Comparison of ENCODE assay signal across 8 cellular contexts in the genomic region with DNA sequence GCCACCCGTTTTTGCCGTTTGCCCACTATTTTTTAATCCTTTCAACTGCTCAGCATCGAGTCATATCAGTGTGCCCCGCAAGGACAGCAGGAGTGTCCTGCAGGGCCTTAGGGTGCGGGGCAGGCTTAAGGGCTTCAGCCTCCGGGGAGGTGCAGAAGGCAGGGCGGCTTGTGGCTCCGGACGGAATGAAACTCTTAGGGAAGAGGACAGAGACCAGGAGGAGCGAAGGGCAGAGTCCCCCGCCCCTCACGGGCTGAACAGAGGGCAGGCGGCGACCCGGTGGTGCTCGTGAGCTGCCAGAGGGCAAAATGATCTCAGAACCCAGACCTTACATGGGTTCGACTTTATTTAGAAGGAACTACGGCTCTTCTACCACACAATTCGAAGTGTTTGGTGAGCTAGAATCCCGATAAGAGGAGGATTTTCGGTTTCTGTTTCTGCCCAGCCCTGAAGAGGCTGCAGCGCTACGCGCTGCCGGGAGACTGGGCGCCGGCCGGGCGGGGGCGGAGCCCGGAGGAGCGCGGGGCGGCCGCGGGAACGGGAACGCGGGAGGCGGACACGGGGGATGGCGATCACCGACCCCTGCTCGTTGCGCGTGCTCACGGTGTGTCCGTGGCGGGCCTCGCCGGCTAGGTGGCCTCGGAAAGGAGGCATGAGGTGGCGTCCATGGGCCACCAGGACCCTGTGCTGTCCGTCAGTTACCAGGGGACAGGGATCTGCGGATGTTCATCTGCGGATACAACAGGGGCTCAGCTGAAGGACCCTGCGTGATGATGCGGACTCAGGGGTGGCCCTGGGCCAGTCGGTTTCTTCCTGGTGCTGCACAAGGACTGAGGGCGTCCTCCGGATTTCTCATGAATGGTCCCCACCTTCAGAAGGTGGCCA. TPM values are rescaled to one million over a fixed set of nuclear protein-coding genes. Genes with fewer than 3 reads are reported as not detected.
DNase-seq lines count a peak whose midpoint lies in the region; ATAC-seq, FAIRE-seq and TF ChIP-seq lines count a peak whose summit lies in the region.

No MANE protein-coding gene starts in this region.

- peak overlapping the region; percentile 92 for H2AFZ ChIP-seq in HepG2 (ENCODE audit: low read length)

- intact Hi-C loops in HepG2 (cut with micrococcal nuclease; ENCODE audit: unreplicated experiment), result loop anchor here (2.0 to 10.0 kb wide), 4 partner anchors 54 to 201 kb away; partner anchors contain the start of genes SP140 and SP140L

- DNase-seq in SIG-M5 treated with dmso at 0.1 percent for 504 hours (lab: John Stamatoyannopoulos, UW; ENCODE audit: unreplicated experiment) (peak; percentile 62), SIG-M5 (lab: John Stamatoyannopoulos, UW) (no peak), NCI-H2029 treated with DMSO at 0.1 percent for 48 hours (lab: John Stamatoyannopoulos, UW) (peak; percentile 31), dermis blood vessel endothelial cell (peak; percentile 67), HepG2 (ENCODE audit: low spot score) (peak; percentile 62)
- peak; percentile 73 for DNase-seq in activated CD4-positive, CD25-positive, alpha-beta regulatory T cell treated with anti-CD3 and anti-CD28 coated beads, Interleukin-2, amount 50 U/mL, for 72 hours
- peak; percentile 59 for DNase-seq in stimulated activated CD4-positive, alpha-beta T cell treated with anti-CD3 and anti-CD28 coated beads, Interleukin-4, amount 100 ng/mL, for 24 hours

- no peaks in the 10 kb centered on the region for H3K36me3 ChIP-seq in HepG2 (replicated peaks in 1 of 2; ENCODE audit: control insufficient read depth in 1 of 2, insufficient read depth in 2 of 2, low read length in 2 of 2)

- POLR2A ChIA-PET in HepG2 (lab: Yijun Ruan, JAX), result interaction anchor here (0.7 to 2.2 kb wide), 4 partner anchors 12 to 102 kb away, joined by 3 to 10 read pairs (median 4); partner anchors contain the start of gene SP140L

- in situ Hi-C loops in HepG2 (cut with HindIII; ENCODE audit: extremely low pct_ligation_motif_present, low pct_unique_long_range_greater_than_20kb), result loop anchor here (5.0 kb wide), 1 partner anchor 89 kb away; no protein-coding TSS in a partner anchor

- CTCF ChIA-PET in HepG2 (lab: Yijun Ruan, JAX; ENCODE audit: low intra/inter-chr PET ratio, low total read pairs), result no interaction called here

- under 1% methylated on average over 28 of the region's 61 CpGs for WGBS in HepG2 (ENCODE audit: low lambda C conversion rate)

- H3K79me2 ChIP-seq in HepG2 (ENCODE audit: insufficient read depth, low read length), result no peaks in the 10 kb centered on the region

- H3K9ac ChIP-seq in HepG2 (ENCODE audit: insufficient read depth, low read depth, low read length), result peak overlapping the region; percentile 85

- FAIRE-seq in HepG2 (lab: Jason Lieb, UNC), result no peak

- TF ChIP-seq POLR2A in HepG2 (IDR thresholded peaks at IDR 0.05; ENCODE audit: insufficient read depth in 1 of 2, low read depth in 2 of 2, low read length in 2 of 2), result peak; percentile 70 to 89

- TF ChIP-seq EP300 in HepG2 (IDR thresholded peaks at IDR 0.05; ENCODE audit: low read depth in 2 of 2, low read length in 2 of 2) (no peak), HepG2 (CRISPR knock-in tag; IDR thresholded peaks at IDR 0.05; ENCODE audit: borderline replicate concordance) (no peak)

- peak overlapping the region; percentile 74 to 82 (median 80) for H3K4me3 ChIP-seq in HepG2 (replicated peaks in 1 of 3; ENCODE audit: insufficient read depth in 1 of 3, low read depth in 2 of 3, low read length in 3 of 3)

- TSS peak; percentile 72 for BruUV-seq in HepG2 (replicated peaks; lab: Mats Ljungman, UMichigan)

- 0 out of 2 replicates have a peak, but pooled peaks have one; percentile 3 for TF ChIP-seq CTCF in HepG2 (CRISPR knock-in tag; IDR thresholded peaks at IDR 0.05)

- H3K27me3 ChIP-seq in HepG2 (ENCODE audit: control insufficient read depth in 1 of 2, insufficient read depth in 2 of 2, low read length in 2 of 2), result no peaks in the 10 kb centered on the region; a peak in 1 of 5 replicates

- TF ChIP-seq RAD21 in HepG2 (CRISPR knock-in tag; IDR thresholded peaks at IDR 0.05), result peak; percentile 57; the same call in 1 of the 2 replicates

- H3K27ac ChIP-seq in HepG2 (ENCODE audit: extremely low read length, insufficient read depth, low read length), result peak overlapping the region; percentile 77

- no peaks in the 10 kb centered on the region for H3K9me3 ChIP-seq in HepG2 (ENCODE audit: low read length)

- no peaks in the 10 kb centered on the region for H4K20me1 ChIP-seq in HepG2 (ENCODE audit: insufficient read depth, low read length)

- ATAC-seq in HG02642 (IDR thresholded peaks at IDR 0.05; ENCODE audit: poor library complexity, unreplicated experiment) (peak; percentile 50), HepG2 (peak; percentile 84)

- peak overlapping the region; percentile 85 for H3K4me2 ChIP-seq in HepG2 (ENCODE audit: low read depth, low read length)

- peaks cover 48% of the 10 kb centered on the region for H3K4me1 ChIP-seq in HepG2 (ENCODE audit: insufficient read depth, low read length)

TF ChIP-seq in HepG2, 621 proteins besides CTCF, POLR2A, EP300 and RAD21 (continues in another document):
- TF ChIP-seq POLR2G (IDR thresholded peaks at IDR 0.05; ENCODE audit: low read depth, low read length), result peak; percentile 92
- TF ChIP-seq ZNF777 (CRISPR knock-in tag; IDR thresholded peaks at IDR 0.05), result no peak
- TF ChIP-seq HOXA5 (CRISPR knock-in tag; IDR thresholded peaks at IDR 0.05), result peak; percentile 61; the same call in 1 of the 2 replicates
- TF ChIP-seq SMARCE1 (IDR thresholded peaks at IDR 0.05; ENCODE audit: borderline replicate concordance), result no peak
- TF ChIP-seq GTF3A (CRISPR knock-in tag; conservative IDR thresholded peaks at IDR 0.05), result no peak
- 0 out of 2 replicates have a peak, but pooled peaks have one; percentile 11 for TF ChIP-seq ZNF746 (CRISPR knock-in tag; IDR thresholded peaks at IDR 0.05)
- no peak for TF ChIP-seq FOXA1 (IDR thresholded peaks at IDR 0.05)
- TF ChIP-seq FOXA1 (CRISPR knock-in tag; IDR thresholded peaks at IDR 0.05), result peak; percentile 17; the same call in 1 of the 2 replicates
- TF ChIP-seq ZSCAN31 (CRISPR knock-in tag; IDR thresholded peaks at IDR 0.05; ENCODE audit: low read depth), result peak; percentile 74; the same call in 1 of the 2 replicates
- TF ChIP-seq ZNF589 (CRISPR knock-in tag; conservative IDR thresholded peaks at IDR 0.05), result no peak
- TF ChIP-seq ZNF614 (CRISPR knock-in tag; IDR thresholded peaks at IDR 0.05; ENCODE audit: borderline replicate concordance), result 0 out of 2 replicates have a peak, but pooled peaks have one; percentile 28
- no peak for TF ChIP-seq SAFB2 (CRISPR knock-in tag; IDR thresholded peaks at IDR 0.05; ENCODE audit: borderline replicate concordance, low read depth)
- no peak for TF ChIP-seq EZH2 (conservative IDR thresholded peaks at IDR 0.05; ENCODE audit: low read depth, low read length)
- TF ChIP-seq ZFP91 (CRISPR knock-in tag; IDR thresholded peaks at IDR 0.05; ENCODE audit: borderline replicate concordance), result peak; percentile 76
- TF ChIP-seq TOE1 (CRISPR knock-in tag; IDR thresholded peaks at IDR 0.05), result no peak

RNA-seq across cellular contexts. Expression of gene SP100, which starts 4.3 kb away (rescaled TPM):
- total RNA-seq in dermis blood vessel endothelial cell (96.0 and 96.4 TPM in 2 replicates), HepG2 (2016; rRNA removed; fragmentation: Illumina TruSeq; extraction: Trizol) (13.6 and 16.5 TPM in 2 replicates)
- total RNA-seq in HepG2 (2016; cell fraction: cytosol; rRNA removed; fragmentation: Illumina TruSeq; extraction: Trizol; ENCODE audit: low read depth), result 22.2 and 28.9 TPM in 2 replicates
- total RNA-seq in HepG2 (2016; cell fraction: insoluble cytoplasmic fraction; rRNA removed; fragmentation: Illumina TruSeq; extraction: Trizol), result 14.4 and 15.9 TPM in 2 replicates
- 16.9 and 18.4 TPM in 2 replicates for total RNA-seq in HepG2 (2016; cell fraction: membrane; rRNA removed; fragmentation: Illumina TruSeq; extraction: Trizol)
- 18.7 and 19.2 TPM in 2 replicates for total RNA-seq in HepG2 (2016; cell fraction: nucleus; rRNA removed; fragmentation: Illumina TruSeq; extraction: Trizol)
- polyA plus RNA-seq in HepG2 (2011; rRNA removed), result 12.6 and 13.2 TPM in 2 replicates
- polyA plus RNA-seq in HepG2 (2011; cell fraction: cytosol; rRNA removed), result 4.5 and 9.2 TPM in 2 replicates
- 10.7 and 15.6 TPM in 2 replicates for polyA plus RNA-seq in HepG2 (2011; cell fraction: nucleus; rRNA removed)
- 12.7 and 18.2 TPM in 2 replicates for polyA plus RNA-seq in HepG2 (2012)
- polyA plus RNA-seq in HepG2 (2016; cell fraction: cytosol; fragmentation: Illumina TruSeq; extraction: Trizol; ENCODE audit: low read depth), result 4.0 and 5.2 TPM in 2 replicates
- polyA plus RNA-seq in HepG2 (2016; cell fraction: insoluble cytoplasmic fraction; fragmentation: Illumina TruSeq; extraction: Trizol; ENCODE audit: low read depth), result 14.5 and 15.9 TPM in 2 replicates
- 5.8 and 6.2 TPM in 2 replicates for polyA plus RNA-seq in HepG2 (2016; cell fraction: membrane; fragmentation: Illumina TruSeq; extraction: Trizol; ENCODE audit: low read depth)
- polyA plus RNA-seq in HepG2 (2016; cell fraction: nucleus; fragmentation: Illumina TruSeq; extraction: Trizol; ENCODE audit: insufficient read depth, low read depth), result 19.8 and 29.2 TPM in 2 replicates
- 7.7 and 15.4 TPM in 2 replicates for polyA minus RNA-seq in HepG2 (2011; rRNA and poly(A)+ RNA removed; ENCODE audit: low replicate concordance)
- polyA minus RNA-seq in HepG2 (2011; cell fraction: cytosol; rRNA and poly(A)+ RNA removed), result 7.0 and 9.0 TPM in 2 replicates
- polyA minus RNA-seq in HepG2 (2011; cell fraction: nucleus; rRNA and poly(A)+ RNA removed), result 40.8 and 50.2 TPM in 2 replicates
